In the genomic region with DNA sequence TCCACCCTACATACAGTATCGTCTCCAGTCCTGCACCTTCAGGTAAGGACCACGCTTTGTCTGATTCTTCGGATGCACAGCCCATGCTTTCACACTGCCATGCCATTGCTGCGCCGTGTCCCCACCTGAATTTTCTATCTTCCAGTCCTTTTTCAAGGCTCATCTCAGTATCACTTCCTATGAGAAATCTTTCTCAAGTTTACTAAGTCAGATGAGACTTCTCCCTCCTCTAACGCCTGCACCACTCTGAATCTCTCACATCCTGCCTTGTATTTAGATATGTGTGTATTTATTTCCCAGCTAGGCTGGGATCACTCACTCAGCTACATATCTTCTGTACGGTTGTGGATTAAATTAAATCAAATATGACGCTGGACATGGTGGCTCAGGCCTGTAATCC, we compare ENCODE assay signal across 21 cellular contexts.
A peak's percentile ranks its signal among the peaks of the same experiment; 100 is the strongest.
DNase-seq lines count a peak whose midpoint lies in the region; ATAC-seq, FAIRE-seq and TF ChIP-seq lines count a peak whose summit lies in the region.
"Had no signal": no experiment of that assay in that cellular context is flagged by ENCODE, and none has a peak within 500 bp of the region (broad histone marks: within the 10 kb centered on the region; RNA-seq: fewer than 3 reads in every experiment).

No MANE protein-coding gene starts in this region.

- no peaks in the 10 kb centered on the region for H3K36me3 ChIP-seq in BLaER1
- no peaks in the 10 kb centered on the region for H3K36me3 ChIP-seq in WERI-Rb-1
- H3K36me3 ChIP-seq in iPS-20b (ENCODE audit: insufficient read depth, low read depth, low read length) = no peaks in the 10 kb centered on the region
- H3K36me3 ChIP-seq in pancreas = no peaks in the 10 kb centered on the region
- H3K36me3 ChIP-seq in body of pancreas (replicated peaks in 1 of 2; ENCODE audit: insufficient read depth in 1 of 2, low read depth in 2 of 2) = no peaks in the 10 kb centered on the region
- H3K36me3 ChIP-seq: breast epithelium, right lobe of liver had no signal

- peak; percentile 21 for DNase-seq in GM12865 (ENCODE audit: low read depth)
- no peak for DNase-seq in WERI-Rb-1
- no peak for DNase-seq in pancreas
- DNase-seq in body of pancreas = no peak
- DNase-seq in stimulated activated naive CD4-positive, alpha-beta T cell (lab: John Stamatoyannopoulos, UW) = no peak
- DNase-seq: activated CD8-positive, alpha-beta memory T cell treated with anti-CD3 and anti-CD28 coated beads, Interleukin-2, amount 50 U/mL, for 4 hours; COR-L47; EL; foreskin fibroblast; Karpas-422; left colon; midbrain; NCI-H1092; NCI-H69; occipital lobe; PC-9; right lobe of liver had no signal

- H3K9ac ChIP-seq in BLaER1 (no peak overlapping the region), iPS-20b (ENCODE audit: low read depth, low read length) (peak overlapping the region; percentile 82)

- intact Hi-C loops in pancreas (cut with DNase I) = no loop called here
- intact Hi-C loops in body of pancreas (cut with DNase I) = no loop called here

- no peak for TF ChIP-seq CTCF in GM12865 (IDR thresholded peaks at IDR 0.05; ENCODE audit: insufficient read depth, low read depth, low read length, missing control alignments)
- no peak for TF ChIP-seq CTCF in WERI-Rb-1 (IDR thresholded peaks at IDR 0.05; ENCODE audit: low read depth, low read length)
- TF ChIP-seq CTCF in pancreas (IDR thresholded peaks at IDR 0.05) = no peak
- no peak for TF ChIP-seq CTCF in body of pancreas (IDR thresholded peaks at IDR 0.05)

- WGBS in pancreas, 2 donors = 96 to 98% methylated on average over 8 of the region's 8 CpGs
- 96% methylated on average over 8 of the region's 8 CpGs for WGBS in body of pancreas, 2 donors

- peaks cover 41% of the 10 kb centered on the region for H3K4me1 ChIP-seq in BLaER1
- H3K4me1 ChIP-seq in iPS-20b (ENCODE audit: insufficient read depth, low read length) = peaks cover 20% of the 10 kb centered on the region
- peaks cover 0 to 16% (median 6%) of the 10 kb centered on the region in 3 donors for H3K4me1 ChIP-seq in pancreas
- H3K4me1 ChIP-seq in body of pancreas = peaks cover 13% of the 10 kb centered on the region
- H3K4me1 ChIP-seq: breast epithelium, right lobe of liver had no signal

- H3K9me3 ChIP-seq in BLaER1 (no peaks in the 10 kb centered on the region), WERI-Rb-1 (ENCODE audit: severe bottlenecking) (peaks cover 8% of the 10 kb centered on the region), iPS-20b (ENCODE audit: insufficient read depth, low read depth, low read length) (peaks cover 9% of the 10 kb centered on the region), pancreas (no peaks in the 10 kb centered on the region), body of pancreas (no peaks in the 10 kb centered on the region)
- H3K9me3 ChIP-seq: breast epithelium, right lobe of liver had no signal

- H3K4me3 ChIP-seq in BLaER1 (no peak overlapping the region), GM12865 (ENCODE audit: low read depth, low read length) (no peak overlapping the region), WERI-Rb-1 (ENCODE audit: low read depth, low read length) (no peak overlapping the region), iPS-20b (ENCODE audit: low read length) (peak overlapping the region; percentile 52), pancreas (no peak overlapping the region), body of pancreas (no peak overlapping the region)
- H3K4me3 ChIP-seq: breast epithelium, PC-9, right lobe of liver had no signal

- no peak for FAIRE-seq in pancreas (lab: Jason Lieb, UNC)

- ATAC-seq in pancreas (no peak), body of pancreas (no peak)
- ATAC-seq: activated CD4-positive, CD25-positive, alpha-beta regulatory T cell treated with anti-CD3 and anti-CD28 coated beads, Interleukin-2, amount 50 U/mL, for 24 hours; left colon; right lobe of liver had no signal

- H3K27ac ChIP-seq in BLaER1 = no peak overlapping the region
- H3K27ac ChIP-seq in WERI-Rb-1 = peak overlapping the region; percentile 87
- peak overlapping the region; percentile 30 for H3K27ac ChIP-seq in iPS-20b (ENCODE audit: low read length)
- no peak overlapping the region for H3K27ac ChIP-seq in pancreas
- H3K27ac ChIP-seq in body of pancreas = no peak overlapping the region
- H3K27ac ChIP-seq: PC-9, right lobe of liver had no signal

- peak overlapping the region; percentile 80; the same call in 1 of the 2 replicates for H3K4me2 ChIP-seq in BLaER1
- H3K4me2 ChIP-seq: PC-9 had no signal

- no peaks in the 10 kb centered on the region for H4K20me1 ChIP-seq in BLaER1

- TF ChIP-seq POLR2A in body of pancreas (IDR thresholded peaks at IDR 0.05) = no peak

- H3K27me3 ChIP-seq in BLaER1 (no peaks in the 10 kb centered on the region), WERI-Rb-1 (ENCODE audit: insufficient read depth, low read depth, severe bottlenecking) (no peaks in the 10 kb centered on the region), iPS-20b (ENCODE audit: insufficient read depth, low read length) (no peaks in the 10 kb centered on the region), pancreas (no peaks in the 10 kb centered on the region), body of pancreas (no peaks in the 10 kb centered on the region)
- H3K27me3 ChIP-seq: breast epithelium, right lobe of liver had no signal

Comparison
In these comparisons a context has a peak if more than half of its experiments do, and no peak if none do; other contexts are left out.
1. H3K27ac ChIP-seq: peak in WERI-Rb-1 (single experiment) and iPS-20b (single experiment); none in BLaER1 (single experiment), pancreas (0 of 4) and body of pancreas (0 of 4).